In the genomic region with DNA sequence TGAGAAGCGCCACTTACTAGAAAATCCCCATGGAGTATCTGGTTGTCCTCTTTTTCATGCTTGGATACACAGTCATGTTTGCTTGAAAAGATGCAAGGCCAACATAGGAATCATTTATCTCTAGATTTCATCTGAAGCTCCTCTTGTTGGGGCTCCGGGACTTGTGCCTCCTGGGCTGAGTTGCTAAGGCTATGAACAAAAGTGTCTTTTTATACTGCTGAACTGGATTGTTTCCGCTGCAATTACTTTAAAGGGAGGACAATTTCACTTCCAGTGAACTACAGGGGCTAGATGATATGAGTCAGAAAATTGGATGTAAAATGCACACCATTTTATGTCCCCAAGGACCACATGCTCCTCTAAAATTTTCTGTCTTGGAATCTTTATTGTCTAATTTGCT, we compare ENCODE assay signal across 30 cellular contexts.
"Had no signal": no experiment of that assay in that cellular context is flagged by ENCODE, and none has a peak within 500 bp of the region (broad histone marks: within the 10 kb centered on the region; RNA-seq: fewer than 3 reads in every experiment).

No MANE protein-coding gene starts in this region.

- H3K4me3 ChIP-seq: ascending aorta, breast epithelium, cardiac muscle cell, colonic mucosa, gastrocnemius medialis, heart left ventricle had no signal

- H3K36me3 ChIP-seq: ascending aorta, breast epithelium, cardiac muscle cell, colonic mucosa, gastrocnemius medialis, heart left ventricle, WERI-Rb-1 had no signal

- H3K4me1 ChIP-seq: ascending aorta, breast epithelium, colonic mucosa, gastrocnemius medialis, heart left ventricle had no signal

- DNase-seq: activated B cell treated with CpG ODN at 0.5 μM for 24 hours; activated CD4-positive, alpha-beta T cell treated with anti-CD3 and anti-CD28 coated beads for 48 hours; activated CD4-positive, alpha-beta T cell treated with anti-CD3 and anti-CD28 coated beads, Interleukin-2, amount 50 U/mL, for 1 hour; activated CD4-positive, alpha-beta T cell treated with anti-CD3 and anti-CD28 coated beads, Interleukin-2, amount 50 U/mL, for 48 hours; activated CD8-positive, alpha-beta memory T cell treated with anti-CD3 and anti-CD28 coated beads for 24 hours; activated CD8-positive, alpha-beta T cell treated with anti-CD3 and anti-CD28 coated beads for 36 hours; activated gamma-delta T cell; activated naive CD4-positive, alpha-beta T cell; activated naive CD4-positive, alpha-beta T cell treated with anti-CD3 and anti-CD28 coated beads, Interleukin-2, amount 10 ng/mL, durations not matched to agents 7 days and 5 days; activated naive CD8-positive, alpha-beta T cell treated with anti-CD3 and anti-CD28 coated beads, Interleukin-2, amount 10 ng/mL, durations not matched to agents 7 days and 5 days; activated T-cell treated with anti-CD3 and anti-CD28 coated beads, Interleukin-2, amount 50 U/mL, for 1 hour; activated T-cell treated with anti-CD3 and anti-CD28 coated beads, Interleukin-2, amount 50 U/mL, for 48 hours; central memory CD4-positive, alpha-beta T cell; cerebellar nuclear complex; colonic mucosa; effector CD8-positive, alpha-beta T cell; foreskin fibroblast; gastrocnemius medialis; glutamatergic neuron; heart left ventricle; T-helper 1 cell; T-helper 17 cell; T1000; WERI-Rb-1 had no signal

- H3K9me3 ChIP-seq: ascending aorta, breast epithelium, colonic mucosa, gastrocnemius medialis, heart left ventricle had no signal

- H3K27ac ChIP-seq: ascending aorta, breast epithelium, cardiac muscle cell, colonic mucosa, gastrocnemius medialis, heart left ventricle, WERI-Rb-1 had no signal

- ATAC-seq: activated CD4-positive, CD25-positive, alpha-beta regulatory T cell treated with anti-CD3 and anti-CD28 coated beads, Interleukin-2, amount 50 U/mL, for 24 hours; activated CD8-positive, alpha-beta T cell treated with anti-CD3 and anti-CD28 coated beads for 36 hours; activated naive CD4-positive, alpha-beta T cell treated with anti-CD3 and anti-CD28 coated beads, Interleukin-2, amount 50 U/mL, for 72 hours; esophagus mucosa; gastrocnemius medialis; heart left ventricle; T-helper 17 cell had no signal

- H3K27me3 ChIP-seq: ascending aorta, breast epithelium, cardiac muscle cell, colonic mucosa, gastrocnemius medialis, heart left ventricle had no signal
